ENCODE assay signal across 7 cellular contexts in genomic region chr12:107258780-107259179, GRCh38.
"Had no signal": no experiment of that assay in that cellular context is flagged by ENCODE, and none has a peak within 500 bp of the region (broad histone marks: within the 10 kb centered on the region; RNA-seq: fewer than 3 reads in every experiment).

No MANE protein-coding gene starts in this region.

- H3K4me2 ChIP-seq: KMS-11 had no signal

- H3K27ac ChIP-seq: HL-60, KMS-11 had no signal

- H3K4me3 ChIP-seq: K562 had no signal

- H3K9ac ChIP-seq: KMS-11 had no signal

- FAIRE-seq: HTR-8/SVneo had no signal

- ATAC-seq: K562 had no signal

- DNase-seq: IMR-90, KBM-7, KG1 had no signal
